8 cellular contexts compared by ENCODE assay signal in the genomic region with DNA sequence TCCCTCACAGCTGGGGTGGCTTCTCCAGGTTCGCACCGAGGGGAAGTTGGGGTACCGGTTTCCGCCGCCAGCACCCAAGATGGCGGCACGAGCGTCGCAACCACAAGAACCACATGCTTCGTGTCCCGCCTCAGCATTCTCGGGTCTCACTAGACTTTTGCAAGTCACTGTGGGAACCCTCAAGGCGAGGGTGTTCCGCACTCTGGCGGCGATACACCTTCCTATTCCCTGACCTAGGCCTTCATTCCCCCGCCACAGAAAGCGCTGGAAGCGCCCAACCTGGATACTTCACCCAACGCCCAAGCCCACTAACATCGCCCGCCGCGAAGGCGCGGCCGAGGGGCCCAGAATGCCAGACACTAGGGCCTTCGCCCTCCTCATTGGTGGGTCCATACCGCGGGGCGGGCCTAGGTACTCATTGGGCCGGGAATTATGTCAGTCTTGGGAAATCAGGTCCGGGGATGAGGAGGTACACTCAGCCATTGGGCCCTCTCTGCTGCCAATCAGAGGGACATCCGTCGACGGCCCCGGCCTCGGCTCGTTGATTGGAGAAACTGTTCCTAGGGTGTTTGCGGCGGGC.
DNase-seq lines count a peak whose midpoint lies in the region; ATAC-seq and TF ChIP-seq lines count a peak whose summit lies in the region.

No MANE protein-coding gene starts in this region.

- peak overlapping the region; percentile 89 for H3K4me2 ChIP-seq in OCI-LY3 (ENCODE audit: low read length)

- peaks cover 27% of the 10 kb centered on the region for H3K4me1 ChIP-seq in OCI-LY3 (ENCODE audit: low read length)

- ATAC-seq in GM21528 (IDR thresholded peaks at IDR 0.05; ENCODE audit: low FRiP score, unreplicated experiment): peak; percentile 84

- peak overlapping the region; percentile 86 for H3K27ac ChIP-seq in OCI-LY3 (ENCODE audit: low read length)

- no peak for TF ChIP-seq CTCF in OCI-LY3 (IDR thresholded peaks at IDR 0.05; ENCODE audit: low read depth, low read length)

- H4K20me1 ChIP-seq in OCI-LY3 (ENCODE audit: insufficient read depth, low read length): peaks cover 17% of the 10 kb centered on the region; the same call in 1 of the 2 replicates

- DNase-seq in DMS 273 treated with DMSO at 0.1 percent for 48 hours (lab: John Stamatoyannopoulos, UW) (peak; percentile 99), HuH-7.5 (ENCODE audit: low spot score) (peak; percentile 92), activated T-cell treated with anti-CD3 and anti-CD28 coated beads for 24 hours (ENCODE audit: low read depth) (peak; percentile 96), epidermal melanocyte (ENCODE audit: insufficient read length, low spot score) (peak; percentile 84), middle frontal gyrus (ENCODE audit: extremely low spot score, low spot score) (peak; percentile 99)
- DNase-seq in stimulated activated CD8-positive, alpha-beta memory T cell treated with anti-CD3 and anti-CD28 coated beads, Interleukin-2, amount 100 ng/mL, for 1 hour (ENCODE audit: low read depth in 2 of 2): peak; percentile 95 to 96

- H3K36me3 ChIP-seq in OCI-LY3 (replicated peaks; ENCODE audit: low read depth, low read length): peaks cover 30% of the 10 kb centered on the region

- H3K9me3 ChIP-seq in OCI-LY3 (ENCODE audit: insufficient read depth, low read length): no peaks in the 10 kb centered on the region

- peak overlapping the region; percentile 75; the same call in 1 of the 2 replicates for H2AFZ ChIP-seq in OCI-LY3 (ENCODE audit: low read depth, low read length)

- no peaks in the 10 kb centered on the region for H3K27me3 ChIP-seq in OCI-LY3 (ENCODE audit: low read depth, low read length)

- H3K4me3 ChIP-seq in OCI-LY3 (ENCODE audit: low read length): peak overlapping the region; percentile 98

- H3K9ac ChIP-seq in OCI-LY3 (ENCODE audit: low read length): peak overlapping the region; percentile 84

- peaks cover 64% of the 10 kb centered on the region for H3K79me2 ChIP-seq in OCI-LY3 (ENCODE audit: low read length)

Comparison
In these comparisons a context has a peak if more than half of its experiments do, and no peak if none do; other contexts are left out.
1. Peak in every context shown above with its lines: DNase-seq, ATAC-seq, H3K4me3 ChIP-seq and H3K27ac ChIP-seq.